1 cellular context compared by ENCODE assay signal in genomic region chr16:47143677-47144558, GRCh38.
A peak's percentile ranks its signal among the peaks of the same experiment; 100 is the strongest.
TF ChIP-seq lines count a peak whose summit lies in the region.

Gene NETO2 (minus strand): TSS chr16:47143945. CDS start chr16:47143612, 333 bp downstream.

TF ChIP-seq in HepG2, 621 proteins besides CTCF, POLR2A, EP300 and RAD21 (continued from another document):
- TF ChIP-seq NR3C1 (CRISPR knock-in tag; IDR thresholded peaks at IDR 0.05): no peak
- no peak for TF ChIP-seq ZNF382 (CRISPR knock-in tag; IDR thresholded peaks at IDR 0.05; ENCODE audit: borderline replicate concordance)
- no peak for TF ChIP-seq CENPX (CRISPR knock-in tag; IDR thresholded peaks at IDR 0.05)
- TF ChIP-seq KLF6 (CRISPR knock-in tag; IDR thresholded peaks at IDR 0.05): no peak
- TF ChIP-seq ZBTB33 (CRISPR knock-in tag; IDR thresholded peaks at IDR 0.05): no peak
- peak; percentile 36; the same call in 1 of the 2 replicates for TF ChIP-seq SAP130 (CRISPR knock-in tag; IDR thresholded peaks at IDR 0.05; ENCODE audit: low read depth)
- TF ChIP-seq ZNF703 (CRISPR knock-in tag; IDR thresholded peaks at IDR 0.05; ENCODE audit: borderline replicate concordance): no peak
- TF ChIP-seq NFKBIZ (CRISPR knock-in tag; IDR thresholded peaks at IDR 0.05): no peak
- 0 out of 2 replicates have a peak, but pooled peaks have one; percentile 51 for TF ChIP-seq ZNF639 (CRISPR knock-in tag; conservative IDR thresholded peaks at IDR 0.05)
- no peak for TF ChIP-seq ZBTB39 (CRISPR knock-in tag; IDR thresholded peaks at IDR 0.05)
- peak; percentile 54; the same call in 1 of the 2 replicates for TF ChIP-seq ZNF543 (CRISPR knock-in tag; IDR thresholded peaks at IDR 0.05)
- peak; percentile 50; the same call in 1 of the 2 replicates for TF ChIP-seq SRY (CRISPR knock-in tag; IDR thresholded peaks at IDR 0.05)
- TF ChIP-seq ZNF782 (CRISPR knock-in tag; IDR thresholded peaks at IDR 0.05; ENCODE audit: borderline replicate concordance): no peak; the same call in 1 of the 2 replicates
- TF ChIP-seq CHCHD3 (CRISPR knock-in tag; IDR thresholded peaks at IDR 0.05): no peak
- no peak for TF ChIP-seq FOXP4 (CRISPR knock-in tag; IDR thresholded peaks at IDR 0.05)
- no peak for TF ChIP-seq ARID3A (IDR thresholded peaks at IDR 0.05; ENCODE audit: low read depth, low read length)
- TF ChIP-seq ZC3H13 (CRISPR knock-in tag; IDR thresholded peaks at IDR 0.05): no peak
- no peak for TF ChIP-seq STAT5B (CRISPR knock-in tag; IDR thresholded peaks at IDR 0.05)
- TF ChIP-seq PHF21A (CRISPR knock-in tag; IDR thresholded peaks at IDR 0.05): peak; percentile 55; the same call in 1 of the 2 replicates
- no peak; the same call in 1 of the 2 replicates for TF ChIP-seq KMT2A (CRISPR knock-in tag; IDR thresholded peaks at IDR 0.05)
- peak; percentile 95 for TF ChIP-seq HNRNPL (IDR thresholded peaks at IDR 0.05; ENCODE audit: low read depth, low read length)
- TF ChIP-seq WIZ (CRISPR knock-in tag; IDR thresholded peaks at IDR 0.05): no peak
- no peak for TF ChIP-seq ZNF251 (CRISPR knock-in tag; IDR thresholded peaks at IDR 0.05)
- no peak for TF ChIP-seq MAFK (conservative IDR thresholded peaks at IDR 0.05 in 1 of 2, IDR thresholded peaks at IDR 0.05 in 1 of 2; ENCODE audit: low read length in 2 of 2)
- TF ChIP-seq ZNF746 (CRISPR knock-in tag; IDR thresholded peaks at IDR 0.05): no peak
- TF ChIP-seq HOXA7 (CRISPR knock-in tag; IDR thresholded peaks at IDR 0.05): no peak
- peak; percentile 58; the same call in 1 of the 2 replicates for TF ChIP-seq IRF1 (CRISPR knock-in tag; IDR thresholded peaks at IDR 0.05; ENCODE audit: low read depth)
- no peak; the same call in 1 of the 2 replicates for TF ChIP-seq SMAD1 (CRISPR knock-in tag; IDR thresholded peaks at IDR 0.05; ENCODE audit: borderline replicate concordance, low read depth)
- TF ChIP-seq FOXA3 (CRISPR knock-in tag; IDR thresholded peaks at IDR 0.05): peak; percentile 9; the same call in 1 of the 2 replicates
- no peak for TF ChIP-seq RBM22 (optimal IDR thresholded peaks at IDR 0.05; ENCODE audit: low read length)
